1 cellular context compared by ENCODE assay signal in genomic region chr3:50264389-50264963, GRCh38.
TF ChIP-seq lines count a peak whose summit lies in the region.

No MANE protein-coding gene starts in this region.

TF ChIP-seq in HepG2, 621 proteins besides CTCF, POLR2A, EP300 and RAD21 (continued from another document):
- TF ChIP-seq, protein P1, sequence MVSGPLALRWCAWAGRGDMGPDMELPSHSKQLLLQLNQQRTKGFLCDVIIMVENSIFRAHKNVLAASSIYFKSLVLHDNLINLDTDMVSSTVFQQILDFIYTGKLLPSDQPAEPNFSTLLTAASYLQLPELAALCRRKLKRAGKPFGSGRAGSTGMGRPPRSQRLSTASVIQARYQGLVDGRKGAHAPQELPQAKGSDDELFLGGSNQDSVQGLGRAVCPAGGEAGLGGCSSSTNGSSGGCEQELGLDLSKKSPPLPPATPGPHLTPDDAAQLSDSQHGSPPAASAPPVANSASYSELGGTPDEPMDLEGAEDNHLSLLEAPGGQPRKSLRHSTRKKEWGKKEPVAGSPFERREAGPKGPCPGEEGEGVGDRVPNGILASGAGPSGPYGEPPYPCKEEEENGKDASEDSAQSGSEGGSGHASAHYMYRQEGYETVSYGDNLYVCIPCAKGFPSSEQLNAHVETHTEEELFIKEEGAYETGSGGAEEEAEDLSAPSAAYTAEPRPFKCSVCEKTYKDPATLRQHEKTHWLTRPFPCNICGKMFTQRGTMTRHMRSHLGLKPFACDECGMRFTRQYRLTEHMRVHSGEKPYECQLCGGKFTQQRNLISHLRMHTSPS (CRISPR knock-in tag; IDR thresholded peaks at IDR 0.05; ENCODE audit: low read depth) = peak; percentile 81
